ENCODE assay signal across 23 cellular contexts in the genomic region with DNA sequence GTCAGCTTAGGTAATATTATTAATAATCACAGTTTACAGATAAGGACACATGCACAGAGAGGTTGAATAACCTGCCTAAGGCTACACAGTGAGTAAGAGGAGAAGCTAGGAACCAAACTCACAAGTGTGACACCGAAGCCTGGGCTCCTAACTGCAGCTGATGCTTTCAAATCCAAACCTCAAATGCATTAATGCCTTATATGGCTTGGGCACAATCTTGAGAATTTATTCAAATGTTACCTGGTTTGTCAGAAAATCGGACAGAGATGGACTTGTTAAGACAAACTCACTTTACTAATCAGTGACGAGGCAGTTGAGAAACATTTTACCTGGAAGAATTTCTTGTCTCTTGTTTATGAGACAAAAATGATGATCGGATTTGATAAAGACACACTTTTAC. TPM values are rescaled to one million over a fixed set of nuclear protein-coding genes. Genes with fewer than 3 reads are reported as not detected.
A peak's percentile ranks its signal among the peaks of the same experiment; 100 is the strongest.
DNase-seq lines count a peak whose midpoint lies in the region; ATAC-seq and TF ChIP-seq lines count a peak whose summit lies in the region.
"Had no signal": no experiment of that assay in that cellular context is flagged by ENCODE, and none has a peak within 500 bp of the region (broad histone marks: within the 10 kb centered on the region; RNA-seq: fewer than 3 reads in every experiment).

No MANE protein-coding gene starts in this region.

- peak overlapping the region; percentile 15 for H3K27ac Mint-ChIP-seq in endothelial cell (ENCODE audit: unreplicated experiment)

- CTCF ChIA-PET in HCT116 (lab: Charles Lee): interaction anchor here (5.3 kb wide), 1 partner anchor 18 kb away, joined by 37 read pairs; no protein-coding TSS in a partner anchor
- CTCF ChIA-PET in PC-9 (lab: Charles Lee): interaction anchor here (0.8 to 1.2 kb wide), 2 partner anchors 9 to 19 kb away, joined by 4 to 6 read pairs; no protein-coding TSS in a partner anchor

- H3K27ac ChIP-seq in HCT116 (ENCODE audit: low read depth, low read length): peak overlapping the region; percentile 70; the same call in 1 of the 2 replicates
- peak overlapping the region; percentile 96 for H3K27ac ChIP-seq in PC-9
- H3K27ac ChIP-seq in neutrophil: peak overlapping the region; percentile 67
- H3K27ac ChIP-seq: A549 had no signal

- H2AFZ ChIP-seq in HCT116 (ENCODE audit: low read depth, low read length, poor library complexity, severe bottlenecking) (no peak overlapping the region), PC-9 (no peak overlapping the region)

- TF ChIP-seq POLR2A in HCT116 (IDR thresholded peaks at IDR 0.05; ENCODE audit: borderline replicate concordance, extremely low read depth, insufficient read depth, insufficient read length): no peak

- H3K27me3 Mint-ChIP-seq in endothelial cell (ENCODE audit: unreplicated experiment): peaks cover 13% of the 10 kb centered on the region
- H3K27me3 Mint-ChIP-seq: CD4-positive, CD25-positive, alpha-beta regulatory T cell had no signal

- H3K36me3 Mint-ChIP-seq in endothelial cell (ENCODE audit: low read depth, unreplicated experiment): peaks cover 24% of the 10 kb centered on the region

- H3K4me1 Mint-ChIP-seq in endothelial cell (ENCODE audit: unreplicated experiment): peaks cover 78% of the 10 kb centered on the region

- no TSS peak for BruUV-seq in HCT116 (replicated peaks; lab: Mats Ljungman, UMichigan)
- TSS peak; percentile 68 for BruUV-seq in PC-9 (replicated peaks; lab: Mats Ljungman, UMichigan)

- H3K9me3 Mint-ChIP-seq in endothelial cell (ENCODE audit: unreplicated experiment): no peaks in the 10 kb centered on the region
- H3K9me3 Mint-ChIP-seq: CD4-positive, CD25-positive, alpha-beta regulatory T cell had no signal

- H3K4me1 ChIP-seq in HCT116 (ENCODE audit: control insufficient read depth in 1 of 2, insufficient read depth in 2 of 2, low read length in 2 of 2): peaks cover 61 to 76% of the 10 kb centered on the region in 2 experiments
- peaks cover 75% of the 10 kb centered on the region for H3K4me1 ChIP-seq in PC-9 (replicated peaks; ENCODE audit: insufficient read depth)
- peaks cover 22 to 25% of the 10 kb centered on the region in 2 experiments for H3K4me1 ChIP-seq in neutrophil (ENCODE audit: control insufficient read depth in 1 of 2, insufficient read depth in 1 of 2, low read depth in 1 of 2, low read length in 1 of 2)

- intact Hi-C loops in HCT116 (cut with micrococcal nuclease) (no loop called here), PC-9 (cut with micrococcal nuclease; ENCODE audit: unreplicated experiment) (loop anchor here (10.0 kb wide), 1 partner anchor 452 kb away; the partner anchor contains the start of gene CCT5)

- no peak for ATAC-seq in HCT116
- no peak for ATAC-seq in GM21723 (IDR thresholded peaks at IDR 0.05; ENCODE audit: unreplicated experiment)
- ATAC-seq: A549 had no signal

- TF ChIP-seq RAD21 in HCT116 (IDR thresholded peaks at IDR 0.05; ENCODE audit: low read depth): no peak

- H3K9me3 ChIP-seq in HCT116 (ENCODE audit: control insufficient read depth in 1 of 2, insufficient read depth in 1 of 2, low read depth in 1 of 2, low read length in 2 of 2): no peaks in the 10 kb centered on the region
- H3K9me3 ChIP-seq in PC-9 (ENCODE audit: insufficient read depth, low read depth): no peaks in the 10 kb centered on the region
- no peaks in the 10 kb centered on the region for H3K9me3 ChIP-seq in neutrophil
- H3K9me3 ChIP-seq: A549, BE2C, MG63, SK-N-SH had no signal

- H3K36me3 ChIP-seq in HCT116 (ENCODE audit: control insufficient read depth in 1 of 2, insufficient read depth in 2 of 2, low read length in 2 of 2) (no peaks in the 10 kb centered on the region), PC-9 (ENCODE audit: low read depth) (peaks cover 5% of the 10 kb centered on the region; the same call in 1 of the 2 replicates), neutrophil (peaks cover 15% of the 10 kb centered on the region), H7 (replicated peaks; ENCODE audit: control insufficient read depth, insufficient read depth, low read length) (no peaks in the 10 kb centered on the region; the same call in 1 of the 2 replicates)
- H3K36me3 ChIP-seq: BE2C had no signal

- TF ChIP-seq CTCF in HCT116 (IDR thresholded peaks at IDR 0.05 in 2 of 3, conservative IDR thresholded peaks at IDR 0.05 in 1 of 3; ENCODE audit: borderline replicate concordance in 1 of 3, insufficient read depth in 1 of 3, low read depth in 2 of 3, low read length in 2 of 3) (no peak), PC-9 (conservative IDR thresholded peaks at IDR 0.05) (no peak), endothelial cell (IDR thresholded peaks at IDR 0.05; ENCODE audit: unreplicated experiment) (no peak), neutrophil (IDR thresholded peaks at IDR 0.05) (no peak)

- peaks cover 4% of the 10 kb centered on the region; the same call in 1 of the 2 replicates for H3K79me2 ChIP-seq in HCT116 (ENCODE audit: insufficient read depth, low read length)
- peaks cover 55% of the 10 kb centered on the region for H3K79me2 ChIP-seq in PC-9 (ENCODE audit: low read depth)

- no peaks in the 10 kb centered on the region for H4K20me1 ChIP-seq in HCT116 (ENCODE audit: insufficient read depth)
- H4K20me1 ChIP-seq in PC-9 (ENCODE audit: insufficient read depth): no peaks in the 10 kb centered on the region

- H3K4me2 ChIP-seq in HCT116 (ENCODE audit: low read length): peak overlapping the region; percentile 59
- peak overlapping the region; percentile 80 for H3K4me2 ChIP-seq in PC-9
- H3K4me2 ChIP-seq: A549, SK-N-SH had no signal

- H3K27me3 ChIP-seq in HCT116 (ENCODE audit: insufficient read depth, low read length) (no peaks in the 10 kb centered on the region), PC-9 (ENCODE audit: insufficient read depth, low read depth) (no peaks in the 10 kb centered on the region), neutrophil (no peaks in the 10 kb centered on the region), H7 (ENCODE audit: control insufficient read depth, insufficient read depth, low read length) (no peaks in the 10 kb centered on the region)
- H3K27me3 ChIP-seq: BE2C, MG63 had no signal

- RAD21 ChIA-PET in HCT116 (lab: Charles Lee; ENCODE audit: low non-redundant PET in 1 of 2, low total read pairs in 2 of 2, uncharacterized antibody in 2 of 2, unreplicated experiment in 2 of 2): no interaction called here

- H3F3A ChIP-seq in PC-9 (ENCODE audit: insufficient read depth, low read depth): peaks cover 62% of the 10 kb centered on the region

- H3K4me3 ChIP-seq in HCT116 (replicated peaks in 1 of 2; ENCODE audit: low read depth in 1 of 2, low read length in 2 of 2) (peak overlapping the region in 1 of 2 experiments; percentile 24; a peak in 1 of 4 replicates), PC-9 (no peak overlapping the region), neutrophil (ENCODE audit: low read depth in 1 of 2, low read length in 1 of 2) (no peak overlapping the region), H7 (ENCODE audit: insufficient read depth, low read depth, low read length) (no peak overlapping the region)
- H3K4me3 ChIP-seq: A549, MG63 had no signal

- POLR2A ChIA-PET in HCT116 (lab: Charles Lee) (interaction anchor here (0.8 kb wide), 1 partner anchor 19 kb away, joined by 3 read pairs; no protein-coding TSS in a partner anchor), PC-9 (lab: Charles Lee; ENCODE audit: unreplicated experiment) (interaction anchor here (0.5 to 1.2 kb wide), 4 partner anchors 19 to 297 kb away, joined by 3 to 7 read pairs (median 4); no protein-coding TSS in a partner anchor)

- no peak for DNase-seq in HCT116 (ENCODE audit: low read depth, low spot score)
- DNase-seq in PC-9: no peak
- no peak for DNase-seq in endothelial cell (ENCODE audit: low spot score)
- no peak for DNase-seq in H7
- DNase-seq in iPS-NIHi11 (ENCODE audit: low spot score): no peak
- DNase-seq in Ammon's horn (ENCODE audit: low spot score): no peak
- DNase-seq: BE2C; CD4-positive, CD25-positive, alpha-beta regulatory T cell; COR-L47; DMS79; MG63; NCI-H1048; NCI-H1417 treated with DMSO at 0.1 percent for 48 hours; NCI-H187; NCI-H2107; NCI-H446 treated with DMSO at 0.1 percent for 48 hours; NCI-H526 treated with DMSO at 0.1 percent for 48 hours; RPMI8226; SHP77 treated with DMSO at 0.1 percent for 48 hours; SK-N-SH had no signal

- no peaks in the 10 kb centered on the region for H3K9me2 ChIP-seq in HCT116 (ENCODE audit: insufficient read depth)
- no peaks in the 10 kb centered on the region for H3K9me2 ChIP-seq in PC-9 (ENCODE audit: insufficient read depth)
- H3K9me2 ChIP-seq: SK-N-SH had no signal

- H3K9ac ChIP-seq in HCT116 (ENCODE audit: low read length): peak overlapping the region; percentile 54
- H3K9ac ChIP-seq: SK-N-SH had no signal

- H3K4me3 Mint-ChIP-seq in endothelial cell (ENCODE audit: unreplicated experiment): no peak overlapping the region
- H3K4me3 Mint-ChIP-seq: CD4-positive, CD25-positive, alpha-beta regulatory T cell had no signal

TF ChIP-seq in HCT116, 20 proteins besides CTCF, POLR2A, EP300 and RAD21:
- TF ChIP-seq ZFX (IDR thresholded peaks at IDR 0.05) (no peak), ZBTB33 (IDR thresholded peaks at IDR 0.05; ENCODE audit: extremely low read depth, insufficient replicate concordance, low read length) (no peak), SIN3A (IDR thresholded peaks at IDR 0.05; ENCODE audit: low read depth) (no peak)

RNA-seq across cellular contexts. Expression of gene DAP, which starts 54.7 kb away (rescaled TPM):
- 59.1 TPM for total RNA-seq in HCT116 (2021; ENCODE audit: unreplicated experiment)
- 68.9 and 69.2 TPM in 2 replicates for polyA plus RNA-seq in HCT116 (2012)
- 256 and 279 TPM in 2 replicates for total RNA-seq in PC-9 (2021)
- 231 TPM for total RNA-seq in endothelial cell (ENCODE audit: unreplicated experiment)
- total RNA-seq in H7 (2014; rRNA removed; shearing (Covaris generic)): 10.5 and 13.8 TPM in 2 replicates
